In genomic region chr2:128473175-128474013, GRCh38 we compare ENCODE assay signal across 8 cellular contexts.
DNase-seq lines count a peak whose midpoint lies in the region; ATAC-seq and TF ChIP-seq lines count a peak whose summit lies in the region.

No MANE protein-coding gene starts in this region.

- TF ChIP-seq CTCF in BE2C (IDR thresholded peaks at IDR 0.05; ENCODE audit: low read depth, low read length), result no peak
- no peak for TF ChIP-seq CTCF in astrocyte of the cerebellum (IDR thresholded peaks at IDR 0.05; ENCODE audit: low read depth, low read length, missing control alignments)
- TF ChIP-seq CTCF in lung (IDR thresholded peaks at IDR 0.05; ENCODE audit: control extremely low read depth, extremely low read depth), result no peak

- peak overlapping the region in 1 of 2 donors; percentile 15 for H3K27ac Mint-ChIP-seq in stimulated activated naive CD8-positive, alpha-beta T cell treated with anti-CD3 and anti-CD28 coated beads, Interleukin-15, amount 100 ng/mL, for 72 hours

- H3K4me3 ChIP-seq in BE2C (ENCODE audit: low read depth, low read length), result peak overlapping the region; percentile 36
- no peak overlapping the region for H3K4me3 ChIP-seq in astrocyte of the cerebellum (ENCODE audit: low read depth, low read length)
- no peak overlapping the region for H3K4me3 ChIP-seq in lung

- H3K27me3 ChIP-seq in BE2C (no peaks in the 10 kb centered on the region), lung (ENCODE audit: control insufficient read depth, insufficient read depth) (no peaks in the 10 kb centered on the region)

- H3K4me3 Mint-ChIP-seq in stimulated activated naive CD8-positive, alpha-beta T cell treated with anti-CD3 and anti-CD28 coated beads, Interleukin-15, amount 100 ng/mL, for 72 hours, result peak overlapping the region; percentile 61 to 77

- DNase-seq in BE2C (peak; percentile 51), KBM-7 (peak; percentile 99), astrocyte of the cerebellum (ENCODE audit: low read depth) (peak; percentile 12), lung (ENCODE audit: low spot score) (peak; percentile 45), NCI-H446 treated with DMSO at 0.1 percent for 48 hours (lab: John Stamatoyannopoulos, UW) (no peak)
- peak; percentile 32 to 61 for DNase-seq in stimulated activated naive CD8-positive, alpha-beta T cell treated with anti-CD3 and anti-CD28 coated beads, Interleukin-15, amount 100 ng/mL, for 72 hours

- H3K27ac ChIP-seq in lung (ENCODE audit: low read depth in 1 of 2, low read length in 1 of 2), result peak overlapping the region in 1 of 2 donors; percentile 34

- no peaks in the 10 kb centered on the region; the same call in 1 of the 2 replicates for H3K9me3 ChIP-seq in BE2C
- peaks cover 4 to 17% of the 10 kb centered on the region in 2 donors for H3K9me3 ChIP-seq in lung (ENCODE audit: control insufficient read depth in 2 of 2, insufficient read depth in 1 of 2, low read length in 1 of 2)

- WGBS in lung, 2 donors, result 12 to 26% methylated on average over 26 of the region's 26 CpGs

- ATAC-seq in GM19467 (IDR thresholded peaks at IDR 0.05; ENCODE audit: unreplicated experiment) (peak; percentile 50), lung (ENCODE audit: insufficient read depth, low FRiP score) (peak; percentile 60), HG02588 (IDR thresholded peaks at IDR 0.05; ENCODE audit: unreplicated experiment) (no peak)
- peak; percentile 94 for ATAC-seq in stimulated activated naive CD8-positive, alpha-beta T cell treated with anti-CD3 and anti-CD28 coated beads, Interleukin-15, amount 100 ng/mL, for 72 hours

- H3K36me3 ChIP-seq in BE2C (no peaks in the 10 kb centered on the region), lung (ENCODE audit: control insufficient read depth in 2 of 2, insufficient read depth in 2 of 2, low read length in 2 of 2) (no peaks in the 10 kb centered on the region)

- peaks cover 25% of the 10 kb centered on the region for H3K4me1 Mint-ChIP-seq in stimulated activated naive CD8-positive, alpha-beta T cell treated with anti-CD3 and anti-CD28 coated beads, Interleukin-15, amount 100 ng/mL, for 72 hours

- peaks cover 38% of the 10 kb centered on the region for H3K27me3 Mint-ChIP-seq in stimulated activated naive CD8-positive, alpha-beta T cell treated with anti-CD3 and anti-CD28 coated beads, Interleukin-15, amount 100 ng/mL, for 72 hours

- peaks cover 10 to 19% of the 10 kb centered on the region in 2 donors for H3K9me3 Mint-ChIP-seq in stimulated activated naive CD8-positive, alpha-beta T cell treated with anti-CD3 and anti-CD28 coated beads, Interleukin-15, amount 100 ng/mL, for 72 hours

- H3K4me1 ChIP-seq in BE2C (peaks cover 8% of the 10 kb centered on the region), lung (ENCODE audit: control insufficient read depth in 2 of 2, insufficient read depth in 2 of 2, low read length in 2 of 2) (peaks cover 0 to 1% of the 10 kb centered on the region in 2 donors)

- in situ Hi-C loops in KBM-7 (cut with MboI; ENCODE audit: low pct_unique_long_range_greater_than_20kb, low sequenced_read_pairs), result no loop called here
- in situ Hi-C loops in astrocyte of the cerebellum (cut with HindIII; ENCODE audit: low sequenced_read_pairs), result no loop called here
